1 cellular context compared by ENCODE assay signal in genomic region chr3:16143870-16144568, GRCh38.
TF ChIP-seq lines count a peak whose summit lies in the region.

No MANE protein-coding gene starts in this region.

TF ChIP-seq in A549, 52 proteins besides CTCF, POLR2A, EP300 and RAD21 (continued from another document):
- TF ChIP-seq, protein P1, sequence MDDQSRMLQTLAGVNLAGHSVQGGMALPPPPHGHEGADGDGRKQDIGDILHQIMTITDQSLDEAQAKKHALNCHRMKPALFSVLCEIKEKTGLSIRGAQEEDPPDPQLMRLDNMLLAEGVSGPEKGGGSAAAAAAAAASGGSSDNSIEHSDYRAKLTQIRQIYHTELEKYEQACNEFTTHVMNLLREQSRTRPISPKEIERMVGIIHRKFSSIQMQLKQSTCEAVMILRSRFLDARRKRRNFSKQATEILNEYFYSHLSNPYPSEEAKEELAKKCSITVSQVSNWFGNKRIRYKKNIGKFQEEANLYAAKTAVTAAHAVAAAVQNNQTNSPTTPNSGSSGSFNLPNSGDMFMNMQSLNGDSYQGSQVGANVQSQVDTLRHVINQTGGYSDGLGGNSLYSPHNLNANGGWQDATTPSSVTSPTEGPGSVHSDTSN (IDR thresholded peaks at IDR 0.05) = 0 out of 2 replicates have a peak, but pooled peaks have one; percentile 42
- TF ChIP-seq CEBPB (IDR thresholded peaks at IDR 0.05) = peak in 1 of 2 experiments; percentile 57; a peak in 1 of 4 replicates
- TF ChIP-seq MAZ (IDR thresholded peaks at IDR 0.05; ENCODE audit: borderline replicate concordance, low read depth, low read length) = no peak
- peak; percentile 72 for TF ChIP-seq JUNB (IDR thresholded peaks at IDR 0.05)
- TF ChIP-seq MAX (IDR thresholded peaks at IDR 0.05) = peak; percentile 76
- TF ChIP-seq HOXA7 (CRISPR knock-in tag; IDR thresholded peaks at IDR 0.05) = no peak
- no peak for TF ChIP-seq RCOR1 (IDR thresholded peaks at IDR 0.05; ENCODE audit: low read depth, low read length)
- TF ChIP-seq MYC (IDR thresholded peaks at IDR 0.05; ENCODE audit: borderline replicate concordance, low read length) = no peak
- TF ChIP-seq RNF2 (IDR thresholded peaks at IDR 0.05; ENCODE audit: borderline replicate concordance, low read depth) = no peak
- no peak for TF ChIP-seq EHMT2 (IDR thresholded peaks at IDR 0.05; ENCODE audit: low read depth)
- no peak for TF ChIP-seq POLR2AphosphoS2 (conservative IDR thresholded peaks at IDR 0.05; ENCODE audit: low read length)
- no peak for TF ChIP-seq ZFP36 (IDR thresholded peaks at IDR 0.05; ENCODE audit: borderline replicate concordance, partially characterized antibody)
- peak; percentile 53; the same call in 1 of the 3 replicates for TF ChIP-seq BCL3 (IDR thresholded peaks at IDR 0.05)
- TF ChIP-seq CHD2 (IDR thresholded peaks at IDR 0.05; ENCODE audit: low read length, partially characterized antibody) = no peak
- TF ChIP-seq, protein P2, sequence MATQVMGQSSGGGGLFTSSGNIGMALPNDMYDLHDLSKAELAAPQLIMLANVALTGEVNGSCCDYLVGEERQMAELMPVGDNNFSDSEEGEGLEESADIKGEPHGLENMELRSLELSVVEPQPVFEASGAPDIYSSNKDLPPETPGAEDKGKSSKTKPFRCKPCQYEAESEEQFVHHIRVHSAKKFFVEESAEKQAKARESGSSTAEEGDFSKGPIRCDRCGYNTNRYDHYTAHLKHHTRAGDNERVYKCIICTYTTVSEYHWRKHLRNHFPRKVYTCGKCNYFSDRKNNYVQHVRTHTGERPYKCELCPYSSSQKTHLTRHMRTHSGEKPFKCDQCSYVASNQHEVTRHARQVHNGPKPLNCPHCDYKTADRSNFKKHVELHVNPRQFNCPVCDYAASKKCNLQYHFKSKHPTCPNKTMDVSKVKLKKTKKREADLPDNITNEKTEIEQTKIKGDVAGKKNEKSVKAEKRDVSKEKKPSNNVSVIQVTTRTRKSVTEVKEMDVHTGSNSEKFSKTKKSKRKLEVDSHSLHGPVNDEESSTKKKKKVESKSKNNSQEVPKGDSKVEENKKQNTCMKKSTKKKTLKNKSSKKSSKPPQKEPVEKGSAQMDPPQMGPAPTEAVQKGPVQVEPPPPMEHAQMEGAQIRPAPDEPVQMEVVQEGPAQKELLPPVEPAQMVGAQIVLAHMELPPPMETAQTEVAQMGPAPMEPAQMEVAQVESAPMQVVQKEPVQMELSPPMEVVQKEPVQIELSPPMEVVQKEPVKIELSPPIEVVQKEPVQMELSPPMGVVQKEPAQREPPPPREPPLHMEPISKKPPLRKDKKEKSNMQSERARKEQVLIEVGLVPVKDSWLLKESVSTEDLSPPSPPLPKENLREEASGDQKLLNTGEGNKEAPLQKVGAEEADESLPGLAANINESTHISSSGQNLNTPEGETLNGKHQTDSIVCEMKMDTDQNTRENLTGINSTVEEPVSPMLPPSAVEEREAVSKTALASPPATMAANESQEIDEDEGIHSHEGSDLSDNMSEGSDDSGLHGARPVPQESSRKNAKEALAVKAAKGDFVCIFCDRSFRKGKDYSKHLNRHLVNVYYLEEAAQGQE (IDR thresholded peaks at IDR 0.05) = no peak
- TF ChIP-seq RFX5 (IDR thresholded peaks at IDR 0.05) = no peak
- TF ChIP-seq, protein P3, sequence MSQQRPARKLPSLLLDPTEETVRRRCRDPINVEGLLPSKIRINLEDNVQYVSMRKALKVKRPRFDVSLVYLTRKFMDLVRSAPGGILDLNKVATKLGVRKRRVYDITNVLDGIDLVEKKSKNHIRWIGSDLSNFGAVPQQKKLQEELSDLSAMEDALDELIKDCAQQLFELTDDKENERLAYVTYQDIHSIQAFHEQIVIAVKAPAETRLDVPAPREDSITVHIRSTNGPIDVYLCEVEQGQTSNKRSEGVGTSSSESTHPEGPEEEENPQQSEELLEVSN (IDR thresholded peaks at IDR 0.05; ENCODE audit: borderline replicate concordance, low read depth) = no peak
- TF ChIP-seq EHF (CRISPR knock-in tag; IDR thresholded peaks at IDR 0.05) = no peak
